8 cellular contexts compared by ENCODE assay signal in the genomic region with DNA sequence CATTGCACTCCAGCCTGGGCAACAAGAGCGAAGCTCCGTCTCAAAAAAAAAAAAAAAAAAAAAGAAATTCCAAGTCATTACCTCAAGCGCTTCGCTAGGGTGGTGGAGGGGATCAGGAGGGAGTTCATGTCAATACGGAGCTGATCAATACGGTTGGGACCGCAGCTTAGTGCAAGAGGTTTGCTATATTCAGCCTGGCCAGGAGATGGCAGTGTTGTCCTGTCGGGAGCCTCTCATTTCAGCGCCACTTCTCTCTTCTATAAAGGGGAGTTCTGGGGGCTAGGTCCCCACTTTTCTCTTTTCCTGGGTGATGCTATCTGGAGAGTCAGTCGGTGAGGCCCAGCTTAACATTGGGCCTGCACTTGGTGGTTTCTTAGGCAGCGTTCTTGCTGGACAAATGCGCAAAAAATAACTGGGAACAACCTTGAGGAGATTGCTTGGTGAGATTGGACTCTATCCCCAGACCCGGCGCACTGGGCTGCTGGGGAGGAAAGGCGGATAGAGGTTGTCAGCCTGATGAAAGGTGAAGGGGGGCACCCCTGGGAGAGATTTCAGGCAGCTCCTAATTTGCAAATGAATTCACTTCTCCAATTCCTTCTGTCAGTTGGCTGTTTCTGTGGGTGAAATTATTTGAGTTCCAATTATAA. TPM values are rescaled to one million over a fixed set of nuclear protein-coding genes. Genes with fewer than 3 reads are reported as not detected.
A peak's percentile ranks its signal among the peaks of the same experiment; 100 is the strongest.
DNase-seq lines count a peak whose midpoint lies in the region; ATAC-seq and TF ChIP-seq lines count a peak whose summit lies in the region.

No MANE protein-coding gene starts in this region.

- no peak for TF ChIP-seq POLR2A in transverse colon (IDR thresholded peaks at IDR 0.05)

- peaks cover 8% of the 10 kb centered on the region; the same call in 1 of the 2 replicates for H3K4me1 ChIP-seq in PC-9 (replicated peaks; ENCODE audit: insufficient read depth)
- H3K4me1 ChIP-seq in foreskin keratinocyte, result no peaks in the 10 kb centered on the region
- peaks cover 6% of the 10 kb centered on the region for H3K4me1 ChIP-seq in osteoblast (ENCODE audit: insufficient read depth, low read length)
- peaks cover 0 to 8% (median 0%) of the 10 kb centered on the region in 4 donors for H3K4me1 ChIP-seq in transverse colon

- H3K9me3 ChIP-seq in PC-9 (ENCODE audit: insufficient read depth, low read depth) (no peaks in the 10 kb centered on the region), osteoblast (ENCODE audit: low read depth, low read length) (no peaks in the 10 kb centered on the region), transverse colon (no peaks in the 10 kb centered on the region)

- H3K36me3 ChIP-seq in GM06990 (ENCODE audit: control insufficient read depth, insufficient read depth, low read length) (no peaks in the 10 kb centered on the region), PC-9 (ENCODE audit: low read depth) (no peaks in the 10 kb centered on the region), osteoblast (ENCODE audit: insufficient read depth, low read length) (no peaks in the 10 kb centered on the region), transverse colon (no peaks in the 10 kb centered on the region)

- DNase-seq in GM06990 (ENCODE audit: extremely low read depth, insufficient read length), result no peak
- peak; percentile 67 for DNase-seq in HT-29 (ENCODE audit: low spot score)
- DNase-seq in PC-9, result peak; percentile 39 to 43
- peak; percentile 50 for DNase-seq in activated T-helper 1 cell treated with Interleukin-2 at 50 U/mL for 16 hours (ENCODE audit: low read depth)
- DNase-seq in foreskin keratinocyte, result no peak
- no peak for DNase-seq in osteoblast (ENCODE audit: insufficient read length, low spot score, missing footprints)
- DNase-seq in transverse colon, result peak; percentile 66

- in situ Hi-C loops in transverse colon (cut with MboI; ENCODE audit: low pct_ligation_motif_present in 1 of 4, low pct_unique_long_range_greater_than_20kb in 1 of 4, low sequenced_read_pairs in 3 of 4), result loop anchor here in 2 of 4 donors (5.0 to 10.0 kb wide), 2 partner anchors 170 to 173 kb away; no protein-coding TSS in a partner anchor

- H3K79me2 ChIP-seq in PC-9 (ENCODE audit: low read depth), result no peaks in the 10 kb centered on the region
- no peaks in the 10 kb centered on the region for H3K79me2 ChIP-seq in osteoblast (ENCODE audit: insufficient read depth, low read length)

- CTCF ChIA-PET in PC-9 (lab: Charles Lee), result interaction anchor here (0.6 to 1.0 kb wide), 10 partner anchors 40 to 1793 kb away, joined by 3 to 13 read pairs (median 6); no protein-coding TSS in a partner anchor

- POLR2A ChIA-PET in PC-9 (lab: Charles Lee; ENCODE audit: unreplicated experiment), result no interaction called here

- no TSS peak for BruUV-seq in PC-9 (replicated peaks; lab: Mats Ljungman, UMichigan)

- no peak overlapping the region for H3K4me3 ChIP-seq in GM06990 (replicated peaks; ENCODE audit: low read depth, low read length)
- H3K4me3 ChIP-seq in PC-9, result no peak overlapping the region
- H3K4me3 ChIP-seq in osteoblast (ENCODE audit: insufficient read depth, low read length), result no peak overlapping the region
- H3K4me3 ChIP-seq in transverse colon, result no peak overlapping the region

- peak; percentile 83 for TF ChIP-seq CTCF in GM06990 (IDR thresholded peaks at IDR 0.05; ENCODE audit: insufficient read depth, low read length, poor library complexity, severe bottlenecking)
- TF ChIP-seq CTCF in PC-9 (conservative IDR thresholded peaks at IDR 0.05), result peak; percentile 92
- TF ChIP-seq CTCF in foreskin keratinocyte (conservative IDR thresholded peaks at IDR 0.05), result peak; percentile 88
- peak; percentile 80 for TF ChIP-seq CTCF in osteoblast (IDR thresholded peaks at IDR 0.05; ENCODE audit: extremely low read depth, low read depth, low read length)
- peak; percentile 83 to 93 (median 87) for TF ChIP-seq CTCF in transverse colon (IDR thresholded peaks at IDR 0.05)

- H3K4me2 ChIP-seq in PC-9 (peak overlapping the region; percentile 4; the same call in 1 of the 2 replicates), osteoblast (ENCODE audit: insufficient read depth, low read length) (no peak overlapping the region)

- H3F3A ChIP-seq in PC-9 (ENCODE audit: insufficient read depth, low read depth), result no peaks in the 10 kb centered on the region

- TF ChIP-seq EP300 in transverse colon (IDR thresholded peaks at IDR 0.05; ENCODE audit: low read depth), result no peak

- H3K27ac ChIP-seq in PC-9 (no peak overlapping the region), foreskin keratinocyte (no peak overlapping the region), osteoblast (ENCODE audit: low read depth, low read length) (no peak overlapping the region), transverse colon (no peak overlapping the region)

- H3K9me2 ChIP-seq in PC-9 (ENCODE audit: insufficient read depth), result no peaks in the 10 kb centered on the region

- 8 to 11% methylated on average over 8 to 15 of the region's 15 CpGs for WGBS in transverse colon (ENCODE audit: low coverage in 1 of 2), 2 donors

- intact Hi-C loops in PC-9 (cut with micrococcal nuclease; ENCODE audit: unreplicated experiment) (loop anchor here (1.0 to 10.0 kb wide), 6 partner anchors 69 to 1730 kb away; no protein-coding TSS in a partner anchor), transverse colon (cut with DNase I; ENCODE audit: low total_unique reads) (no loop called here)

- no peaks in the 10 kb centered on the region for H3K27me3 ChIP-seq in GM06990 (replicated peaks; ENCODE audit: control insufficient read depth, insufficient read depth, low read length)
- 0 out of 2 replicates have a peak, but pooled peaks cover 9% of the 10 kb centered on the region for H3K27me3 ChIP-seq in PC-9 (ENCODE audit: insufficient read depth, low read depth)
- peaks cover 28% of the 10 kb centered on the region for H3K27me3 ChIP-seq in foreskin keratinocyte
- H3K27me3 ChIP-seq in osteoblast (ENCODE audit: insufficient read depth, low read length), result no peaks in the 10 kb centered on the region
- peaks cover 24% of the 10 kb centered on the region for H3K27me3 ChIP-seq in transverse colon

- ATAC-seq in foreskin keratinocyte, result peak; percentile 50
- ATAC-seq in HG02981 (IDR thresholded peaks at IDR 0.05; ENCODE audit: unreplicated experiment), result no peak

- H2AFZ ChIP-seq in PC-9 (no peak overlapping the region), osteoblast (ENCODE audit: low read length) (no peak overlapping the region)

- no peaks in the 10 kb centered on the region for H4K20me1 ChIP-seq in PC-9 (ENCODE audit: insufficient read depth)
- no peaks in the 10 kb centered on the region for H4K20me1 ChIP-seq in osteoblast (ENCODE audit: insufficient read depth, low read length)

RNA-seq across cellular contexts. Expression of a gene that starts 40.4 kb away (rescaled TPM):
- total RNA-seq in HT-29 (2014; rRNA removed; shearing (Covaris generic)), result 5.8 and 8.3 TPM in 2 replicates
- total RNA-seq in PC-9 (2021) (8.8 and 9.5 TPM in 2 replicates), foreskin keratinocyte (70.3 and 80.8 TPM in 2 replicates), osteoblast (0.59 and 1.1 TPM in 2 replicates), transverse colon (10 to 100 TPM; 17.5 to 35.5 (median 21.2) TPM)
- polyA plus RNA-seq in foreskin keratinocyte, result 34.5 and 35.5 TPM in 2 replicates

Comparison
In these comparisons a context has a peak if more than half of its experiments do, and no peak if none do; other contexts are left out.
1. DNase-seq: peak in HT-29 (single experiment), PC-9 (2 of 2), activated T-helper 1 cell treated with Interleukin-2 at 50 U/mL for 16 hours (single experiment) and transverse colon (single experiment); none in GM06990 (single experiment), foreskin keratinocyte (0 of 2) and osteoblast (single experiment).
2. Peak in every context shown above with its lines, with median percentiles within 50 percentile points of each other: CTCF ChIP-seq.